Comparison of ENCODE assay signal across 14 cellular contexts in genomic region chr1:30742963-30743559, GRCh38. TPM values are rescaled to one million over a fixed set of nuclear protein-coding genes. Genes with fewer than 3 reads are reported as not detected.
DNase-seq lines count a peak whose midpoint lies in the region; ATAC-seq and TF ChIP-seq lines count a peak whose summit lies in the region.
"Had no signal": no experiment of that assay in that cellular context is flagged by ENCODE, and none has a peak within 500 bp of the region (broad histone marks: within the 10 kb centered on the region; RNA-seq: fewer than 3 reads in every experiment).

No MANE protein-coding gene starts in this region.

- peak overlapping the region; percentile 98 for H3K27ac Mint-ChIP-seq in activated T-cell treated with anti-CD3 and anti-CD28 coated beads, Interleukin-2, amount 50 U/mL, for 24 hours
- peak overlapping the region; percentile 98 for H3K27ac Mint-ChIP-seq in activated naive CD8-positive, alpha-beta T cell treated with anti-CD3 and anti-CD28 coated beads for 36 hours
- H3K27ac Mint-ChIP-seq in stimulated activated effector memory CD8-positive, alpha-beta T cell treated with anti-CD3 and anti-CD28 coated beads, Interleukin-12 subunit alpha, Interleukin-12 subunit beta, amount 100 ng/mL, for 72 hours = peak overlapping the region; percentile 99

- intact Hi-C loops in heart right ventricle (cut with DNase I) = no loop called here

- ATAC-seq in stimulated activated effector memory CD8-positive, alpha-beta T cell treated with anti-CD3 and anti-CD28 coated beads, Interleukin-12 subunit alpha, Interleukin-12 subunit beta, amount 100 ng/mL, for 72 hours = no peak
- ATAC-seq in heart right ventricle (no peak), GM21360 (IDR thresholded peaks at IDR 0.05; ENCODE audit: unreplicated experiment) (no peak)

- no peaks in the 10 kb centered on the region for H3K27me3 Mint-ChIP-seq in activated T-cell treated with anti-CD3 and anti-CD28 coated beads, Interleukin-2, amount 50 U/mL, for 24 hours
- no peaks in the 10 kb centered on the region for H3K27me3 Mint-ChIP-seq in activated naive CD8-positive, alpha-beta T cell treated with anti-CD3 and anti-CD28 coated beads for 36 hours

- peaks cover 0 to 5% (median 0%) of the 10 kb centered on the region in 7 donors for H3K27me3 ChIP-seq in heart right ventricle
- H3K27me3 ChIP-seq: foreskin keratinocyte had no signal

- peaks cover 97% of the 10 kb centered on the region for H3K4me1 Mint-ChIP-seq in activated T-cell treated with anti-CD3 and anti-CD28 coated beads, Interleukin-2, amount 50 U/mL, for 24 hours (ENCODE audit: low read depth)
- H3K4me1 Mint-ChIP-seq in activated naive CD8-positive, alpha-beta T cell treated with anti-CD3 and anti-CD28 coated beads for 36 hours = peaks cover 91% of the 10 kb centered on the region
- peaks cover 100% of the 10 kb centered on the region for H3K4me1 Mint-ChIP-seq in stimulated activated effector memory CD8-positive, alpha-beta T cell treated with anti-CD3 and anti-CD28 coated beads, Interleukin-12 subunit alpha, Interleukin-12 subunit beta, amount 100 ng/mL, for 72 hours

- peak overlapping the region; percentile 65 for H3K4me3 Mint-ChIP-seq in activated T-cell treated with anti-CD3 and anti-CD28 coated beads, Interleukin-2, amount 50 U/mL, for 24 hours
- peak overlapping the region; percentile 60 for H3K4me3 Mint-ChIP-seq in activated naive CD8-positive, alpha-beta T cell treated with anti-CD3 and anti-CD28 coated beads for 36 hours
- peak overlapping the region; percentile 99 for H3K4me3 Mint-ChIP-seq in stimulated activated effector memory CD8-positive, alpha-beta T cell treated with anti-CD3 and anti-CD28 coated beads, Interleukin-12 subunit alpha, Interleukin-12 subunit beta, amount 100 ng/mL, for 72 hours

- no peak for DNase-seq in activated T-cell treated with anti-CD3 and anti-CD28 coated beads, Interleukin-2, amount 50 U/mL, for 24 hours
- no peak for DNase-seq in activated T-cell treated with anti-CD3 and anti-CD28 coated beads, Interleukin-2, amount 50 U/mL, for 48 hours
- DNase-seq in NCI-H524 (lab: John Stamatoyannopoulos, UW) (peak; percentile 21 to 74), heart right ventricle (no peak), HuH-7.5 (ENCODE audit: low spot score) (no peak)
- no peak for DNase-seq in activated naive CD8-positive, alpha-beta T cell treated with anti-CD3 and anti-CD28 coated beads for 36 hours
- DNase-seq in stimulated activated effector memory CD8-positive, alpha-beta T cell treated with anti-CD3 and anti-CD28 coated beads, Interleukin-12 subunit alpha, Interleukin-12 subunit beta, amount 100 ng/mL, for 72 hours (ENCODE audit: low spot score in 2 of 2) = no peak
- DNase-seq: ACHN, OCI-M1, SK-N-SH had no signal

- WGBS in heart right ventricle, 2 donors = 91 to 93% methylated on average over 3 of the region's 3 CpGs

- H3K9me3 ChIP-seq in heart right ventricle = no peaks in the 10 kb centered on the region
- H3K9me3 ChIP-seq: SK-N-SH had no signal

- H3K4me1 ChIP-seq in heart right ventricle = peaks cover 0 to 75% (median 0%) of the 10 kb centered on the region in 9 donors

- H3K9me3 Mint-ChIP-seq in activated T-cell treated with anti-CD3 and anti-CD28 coated beads, Interleukin-2, amount 50 U/mL, for 24 hours = no peaks in the 10 kb centered on the region
- H3K9me3 Mint-ChIP-seq in activated naive CD8-positive, alpha-beta T cell treated with anti-CD3 and anti-CD28 coated beads for 36 hours = no peaks in the 10 kb centered on the region
- no peaks in the 10 kb centered on the region for H3K9me3 Mint-ChIP-seq in stimulated activated effector memory CD8-positive, alpha-beta T cell treated with anti-CD3 and anti-CD28 coated beads, Interleukin-12 subunit alpha, Interleukin-12 subunit beta, amount 100 ng/mL, for 72 hours

- no peak overlapping the region for H3K4me3 ChIP-seq in heart right ventricle

- TF ChIP-seq CTCF in heart right ventricle (IDR thresholded peaks at IDR 0.05) = no peak

- H3K36me3 Mint-ChIP-seq in activated T-cell treated with anti-CD3 and anti-CD28 coated beads, Interleukin-2, amount 50 U/mL, for 24 hours (ENCODE audit: low read depth) = peaks cover 73% of the 10 kb centered on the region
- peaks cover 64% of the 10 kb centered on the region for H3K36me3 Mint-ChIP-seq in activated naive CD8-positive, alpha-beta T cell treated with anti-CD3 and anti-CD28 coated beads for 36 hours
- peaks cover 100% of the 10 kb centered on the region for H3K36me3 Mint-ChIP-seq in stimulated activated effector memory CD8-positive, alpha-beta T cell treated with anti-CD3 and anti-CD28 coated beads, Interleukin-12 subunit alpha, Interleukin-12 subunit beta, amount 100 ng/mL, for 72 hours

- H3K27ac ChIP-seq in heart right ventricle = peak overlapping the region in 1 of 10 donors; percentile 38
- H3K27ac ChIP-seq: foreskin keratinocyte had no signal

- peaks cover 0 to 61% (median 0%) of the 10 kb centered on the region in 9 donors for H3K36me3 ChIP-seq in heart right ventricle

RNA-seq across cellular contexts. Expression of gene LAPTM5, which starts 14.5 kb away (rescaled TPM):
- total RNA-seq in activated naive CD8-positive, alpha-beta T cell treated with anti-CD3 and anti-CD28 coated beads for 36 hours = 100 to 1,000 TPM; 232 to 233 TPM
- total RNA-seq in heart right ventricle = 100 to 1,000 TPM in 1 of 10 donors, 10 to 100 TPM in 6, 1 to 10 TPM in 3; 5.9 to 114 (median 12.9) TPM
- 10 to 100 TPM; 13.2 to 33.5 TPM for polyA plus RNA-seq in heart right ventricle
- total RNA-seq: foreskin keratinocyte had no signal

RNA-seq across cellular contexts. Expression of gene MATN1, which starts 19.7 kb away (rescaled TPM):
- total RNA-seq in activated naive CD8-positive, alpha-beta T cell treated with anti-CD3 and anti-CD28 coated beads for 36 hours = 1 to 10 TPM; 1.1 to 1.5 TPM
- not detected for total RNA-seq in heart right ventricle
- polyA plus RNA-seq in heart right ventricle = not detected
- total RNA-seq: bronchial epithelial cell, mesenteric fat pad had no signal
- polyA plus RNA-seq: foreskin keratinocyte had no signal

Comparison
In these comparisons a context has a peak if more than half of its experiments do, and no peak if none do; other contexts are left out.
1. DNase-seq: peak in NCI-H524 (2 of 2); none in activated T-cell treated with anti-CD3 and anti-CD28 coated beads, Interleukin-2, amount 50 U/mL, for 24 hours (single experiment), activated T-cell treated with anti-CD3 and anti-CD28 coated beads, Interleukin-2, amount 50 U/mL, for 48 hours (0 of 2), activated naive CD8-positive, alpha-beta T cell treated with anti-CD3 and anti-CD28 coated beads for 36 hours (single experiment), stimulated activated effector memory CD8-positive, alpha-beta T cell treated with anti-CD3 and anti-CD28 coated beads, Interleukin-12 subunit alpha, Interleukin-12 subunit beta, amount 100 ng/mL, for 72 hours (0 of 2), heart right ventricle (0 of 2) and HuH-7.5 (single experiment).
2. Peak in every context shown above with its lines, with median percentiles within 50 percentile points of each other: H3K27ac Mint-ChIP-seq and H3K4me3 Mint-ChIP-seq.